ENCODE assay signal across 8 cellular contexts in genomic region chr12:1939745-1940607, GRCh38. TPM values are rescaled to one million over a fixed set of nuclear protein-coding genes. Genes with fewer than 3 reads are reported as not detected.
DNase-seq lines count a peak whose midpoint lies in the region; ATAC-seq and TF ChIP-seq lines count a peak whose summit lies in the region.

No MANE protein-coding gene starts in this region.

- TF ChIP-seq CTCF in GM12865 (IDR thresholded peaks at IDR 0.05; ENCODE audit: insufficient read depth, low read depth, low read length, missing control alignments): peak; percentile 93

- DNase-seq in GM12865 (ENCODE audit: low read depth) (peak; percentile 88), Kasumi-1 (lab: John Stamatoyannopoulos, UW) (peak; percentile 52 to 59), SK-MEL-5 (ENCODE audit: low read depth, low spot score) (peak; percentile 76), activated gamma-delta T cell treated with Interleukin-2 at 50 U/mL for 16 hours (peak; percentile 91), foreskin melanocyte (peak; percentile 72), non-pigmented ciliary epithelial cell (ENCODE audit: low read depth) (peak; percentile 27), stromal cell of bone marrow (ENCODE audit: low read depth) (peak; percentile 57)

- in situ Hi-C loops in SK-MEL-5 (cut with HindIII; ENCODE audit: low pct_unique_long_range_greater_than_20kb, low sequenced_read_pairs): no loop called here

- no peak overlapping the region for H3K4me3 ChIP-seq in GM12865 (ENCODE audit: low read depth, low read length)

- ATAC-seq in GM19351 (IDR thresholded peaks at IDR 0.05; ENCODE audit: unreplicated experiment): no peak

RNA-seq across cellular contexts. Expression of gene CACNA2D4, which starts 21.5 kb away (rescaled TPM):
- total RNA-seq in SK-MEL-5 (2014; rRNA removed; shearing (Covaris generic)): not detected in 2 replicates
- 0.04 TPM in 1 of 2 replicates, not detected in the other for polyA plus RNA-seq in SK-MEL-5 (2015; cell fraction: cytosol; rRNA removed)
- 1.4 TPM in 1 of 2 replicates, not detected in the other for polyA plus RNA-seq in SK-MEL-5 (2015; cell fraction: nucleus; rRNA removed)

Comparison
In these comparisons a context has a peak if more than half of its experiments do, and no peak if none do; other contexts are left out.
1. DNase-seq: peak in every context shown above with its lines; median percentile 91 in activated gamma-delta T cell treated with Interleukin-2 at 50 U/mL for 16 hours; 88 in GM12865; 76 in SK-MEL-5; 72 in foreskin melanocyte; 57 in stromal cell of bone marrow; 56 in Kasumi-1; 27 in non-pigmented ciliary epithelial cell.